Comparison of ENCODE assay signal across 17 cellular contexts in genomic region chr1:196941474-196941873, GRCh38. TPM values are rescaled to one million over a fixed set of nuclear protein-coding genes. Genes with fewer than 3 reads are reported as not detected.
"Had no signal": no experiment of that assay in that cellular context is flagged by ENCODE, and none has a peak within 500 bp of the region (broad histone marks: within the 10 kb centered on the region; RNA-seq: fewer than 3 reads in every experiment).

No MANE protein-coding gene starts in this region.

RNA-seq across cellular contexts. Expression of gene CFHR2, which starts 2.1 kb away (rescaled TPM):
- total RNA-seq: activated CD4-positive, alpha-beta T cell treated with anti-CD3 and anti-CD28 coated beads for 36 hours; activated CD8-positive, alpha-beta memory T cell treated with anti-CD3 and anti-CD28 coated beads, Interleukin-2, amount 10 ng/mL, durations not matched to agents 7 days and 5 days; activated CD8-positive, alpha-beta T cell treated with anti-CD3 and anti-CD28 coated beads, Interleukin-2, amount 10 ng/mL, durations not matched to agents 7 days and 5 days; activated T-helper 2 cell treated with anti-CD3 and anti-CD28 coated beads, Interferon-gamma antibody, Interleukin-2, Interleukin-4, amounts not matched to agents 10 μg/mL and 5 μg/mL and 100 μg/mL, durations not matched to agents 14 hours and 24 hours and 36 hours; esophagus mucosa; left ventricle myocardium inferior; mammary epithelial cell; mesothelial cell of epicardium; occipital lobe; psoas muscle; smooth muscle cell; stomach; T-cell; T-helper 2 cell treated with Interferon-gamma antibody and Interleukin-4, amounts not matched to agents 100 ng/mL and 5 ng/mL, for 36 hours; thyroid gland; ureter had no signal
- polyA plus RNA-seq: mammary epithelial cell, neural cell, psoas muscle, smooth muscle cell, stomach had no signal

RNA-seq across cellular contexts. Expression of gene CFHR5, which starts 35.9 kb away (rescaled TPM):
- total RNA-seq: activated CD4-positive, alpha-beta T cell treated with anti-CD3 and anti-CD28 coated beads for 36 hours; activated CD8-positive, alpha-beta memory T cell treated with anti-CD3 and anti-CD28 coated beads, Interleukin-2, amount 10 ng/mL, durations not matched to agents 7 days and 5 days; activated CD8-positive, alpha-beta T cell treated with anti-CD3 and anti-CD28 coated beads, Interleukin-2, amount 10 ng/mL, durations not matched to agents 7 days and 5 days; activated T-helper 2 cell treated with anti-CD3 and anti-CD28 coated beads, Interferon-gamma antibody, Interleukin-2, Interleukin-4, amounts not matched to agents 10 μg/mL and 5 μg/mL and 100 μg/mL, durations not matched to agents 14 hours and 24 hours and 36 hours; esophagus mucosa; left ventricle myocardium inferior; mammary epithelial cell; mesothelial cell of epicardium; occipital lobe; psoas muscle; smooth muscle cell; stomach; T-cell; T-helper 2 cell treated with Interferon-gamma antibody and Interleukin-4, amounts not matched to agents 100 ng/mL and 5 ng/mL, for 36 hours; thyroid gland; ureter had no signal
- polyA plus RNA-seq: mammary epithelial cell, neural cell, psoas muscle, smooth muscle cell, stomach had no signal

RNA-seq across cellular contexts. Expression of gene CFHR4, which starts 53.6 kb away (rescaled TPM):
- total RNA-seq: activated CD4-positive, alpha-beta T cell treated with anti-CD3 and anti-CD28 coated beads for 36 hours; activated CD8-positive, alpha-beta memory T cell treated with anti-CD3 and anti-CD28 coated beads, Interleukin-2, amount 10 ng/mL, durations not matched to agents 7 days and 5 days; activated CD8-positive, alpha-beta T cell treated with anti-CD3 and anti-CD28 coated beads, Interleukin-2, amount 10 ng/mL, durations not matched to agents 7 days and 5 days; activated T-helper 2 cell treated with anti-CD3 and anti-CD28 coated beads, Interferon-gamma antibody, Interleukin-2, Interleukin-4, amounts not matched to agents 10 μg/mL and 5 μg/mL and 100 μg/mL, durations not matched to agents 14 hours and 24 hours and 36 hours; esophagus mucosa; left ventricle myocardium inferior; mammary epithelial cell; mesothelial cell of epicardium; psoas muscle; smooth muscle cell; stomach; T-cell; T-helper 2 cell treated with Interferon-gamma antibody and Interleukin-4, amounts not matched to agents 100 ng/mL and 5 ng/mL, for 36 hours; thyroid gland; ureter had no signal
- polyA plus RNA-seq: mammary epithelial cell, neural cell, psoas muscle, smooth muscle cell, stomach had no signal
